In genomic region chr6:25942561-25943147, GRCh38 we compare ENCODE assay signal across 9 cellular contexts. TPM values are rescaled to one million over a fixed set of nuclear protein-coding genes. Genes with fewer than 3 reads are reported as not detected.
A peak's percentile ranks its signal among the peaks of the same experiment; 100 is the strongest.
DNase-seq lines count a peak whose midpoint lies in the region; ATAC-seq, FAIRE-seq and TF ChIP-seq lines count a peak whose summit lies in the region.
"Had no signal": no experiment of that assay in that cellular context is flagged by ENCODE, and none has a peak within 500 bp of the region (broad histone marks: within the 10 kb centered on the region; RNA-seq: fewer than 3 reads in every experiment).

No MANE protein-coding gene starts in this region.

- DNase-seq in D721Med (ENCODE audit: insufficient read length, low spot score), result no peak
- DNase-seq in HT1080 (ENCODE audit: low read depth), result peak; percentile 37
- peak; percentile 26 for DNase-seq in RCC 7860 (ENCODE audit: low spot score)
- DNase-seq in fibroblast of gingiva (ENCODE audit: low read depth), result peak; percentile 62
- no peak for DNase-seq in smooth muscle cell (lab: John Stamatoyannopoulos, UW; ENCODE audit: unreplicated experiment)
- DNase-seq in stimulated activated CD4-positive, alpha-beta T cell treated with anti-CD3 and anti-CD28 coated beads, Interleukin-1b, Interleukin-23, amount 100 ng/mL, for 48 hours, result no peak
- no peak for DNase-seq in esophagus squamous epithelium (lab: John Stamatoyannopoulos, UW)

- H3K27ac ChIP-seq in smooth muscle cell (ENCODE audit: low read depth) (no peak overlapping the region), esophagus squamous epithelium (no peak overlapping the region)
- H3K27ac ChIP-seq: SJSA1 had no signal

- ATAC-seq in GM21576 (IDR thresholded peaks at IDR 0.05; ENCODE audit: unreplicated experiment), result no peak

- intact Hi-C loops in esophagus squamous epithelium (cut with DNase I), result no loop called here

- TF ChIP-seq CTCF in D721Med (IDR thresholded peaks at IDR 0.05; ENCODE audit: insufficient read depth, missing control alignments), result peak; percentile 63
- peak; percentile 55 for TF ChIP-seq CTCF in smooth muscle cell (IDR thresholded peaks at IDR 0.05; ENCODE audit: borderline replicate concordance, insufficient read depth, poor library complexity, severe bottlenecking)
- peak in 2 of 6 experiments; percentile 14 to 38 for TF ChIP-seq CTCF in esophagus squamous epithelium (IDR thresholded peaks at IDR 0.05)

- no peaks in the 10 kb centered on the region for H3K36me3 ChIP-seq in smooth muscle cell (ENCODE audit: low read depth)
- H3K36me3 ChIP-seq in esophagus squamous epithelium, result no peaks in the 10 kb centered on the region
- H3K36me3 ChIP-seq: SJSA1 had no signal

- no peaks in the 10 kb centered on the region for H3K4me1 ChIP-seq in smooth muscle cell (ENCODE audit: low read depth)
- H3K4me1 ChIP-seq in esophagus squamous epithelium, result no peaks in the 10 kb centered on the region
- H3K4me1 ChIP-seq: SJSA1 had no signal

- no peaks in the 10 kb centered on the region for H3F3A ChIP-seq in smooth muscle cell (ENCODE audit: low read depth)

- H3K9ac ChIP-seq in smooth muscle cell (ENCODE audit: low read depth), result no peak overlapping the region

- H3K4me3 ChIP-seq in smooth muscle cell, result no peak overlapping the region
- no peak overlapping the region for H3K4me3 ChIP-seq in esophagus squamous epithelium
- H3K4me3 ChIP-seq: SJSA1 had no signal

- H2AFZ ChIP-seq in smooth muscle cell (ENCODE audit: low read depth), result no peak overlapping the region

- no peaks in the 10 kb centered on the region for H4K20me1 ChIP-seq in smooth muscle cell (ENCODE audit: low read depth)

- FAIRE-seq in D721Med (lab: Jason Lieb, UNC) (peak; percentile 51), RCC 7860 (lab: Jason Lieb, UNC) (peak; percentile 40)

- no peak overlapping the region for H3K4me2 ChIP-seq in smooth muscle cell

- WGBS in smooth muscle cell (ENCODE audit: low lambda C conversion rate), result 38% methylated on average over 3 of the region's 3 CpGs
- WGBS in esophagus squamous epithelium, 2 donors, result 33 to 34% methylated on average over 3 of the region's 3 CpGs

- TF ChIP-seq POLR2A in esophagus squamous epithelium (IDR thresholded peaks at IDR 0.05), result no peak

- no peaks in the 10 kb centered on the region for H3K79me2 ChIP-seq in smooth muscle cell (ENCODE audit: low read depth)

- H3K27me3 ChIP-seq in smooth muscle cell (ENCODE audit: low read depth) (no peaks in the 10 kb centered on the region), esophagus squamous epithelium (no peaks in the 10 kb centered on the region)
- H3K27me3 ChIP-seq: SJSA1 had no signal

- H3K9me3 ChIP-seq in smooth muscle cell (replicated peaks; ENCODE audit: low read depth), result no peaks in the 10 kb centered on the region
- no peaks in the 10 kb centered on the region for H3K9me3 ChIP-seq in esophagus squamous epithelium

RNA-seq across cellular contexts. Expression of gene SLC17A2, which starts 12.2 kb away (rescaled TPM):
- total RNA-seq in HT1080 (2014; rRNA removed; shearing (Covaris generic)), result not detected in 2 replicates
- not detected in 2 replicates for polyA plus RNA-seq in HT1080 (2015; cell fraction: cytosol; rRNA removed)
- polyA plus RNA-seq in HT1080 (2015; cell fraction: nucleus; rRNA removed), result not detected in 2 replicates
- total RNA-seq in smooth muscle cell, result not detected in 2 replicates
- polyA plus RNA-seq in smooth muscle cell, result not detected in 2 replicates
- total RNA-seq in esophagus squamous epithelium, result not detected
- total RNA-seq: SJSA1 had no signal

RNA-seq across cellular contexts. Expression of gene TRIM38, which starts 19.9 kb away (rescaled TPM):
- total RNA-seq in HT1080 (2014; rRNA removed; shearing (Covaris generic)), result 3.8 and 4.3 TPM in 2 replicates
- 5.0 and 5.3 TPM in 2 replicates for polyA plus RNA-seq in HT1080 (2015; cell fraction: cytosol; rRNA removed)
- 12.6 and 13.7 TPM in 2 replicates for polyA plus RNA-seq in HT1080 (2015; cell fraction: nucleus; rRNA removed)
- total RNA-seq in smooth muscle cell (9.1 and 9.8 TPM in 2 replicates), esophagus squamous epithelium (1 to 10 TPM; 7.7 to 9.0 (median 8.5) TPM)
- 6.1 and 7.2 TPM in 2 replicates for polyA plus RNA-seq in smooth muscle cell

Comparison
In these comparisons a context has a peak if more than half of its experiments do, and no peak if none do; other contexts are left out.
1. DNase-seq: peak in HT1080 (single experiment), RCC 7860 (single experiment) and fibroblast of gingiva (single experiment); none in D721Med (single experiment), smooth muscle cell (single experiment), stimulated activated CD4-positive, alpha-beta T cell treated with anti-CD3 and anti-CD28 coated beads, Interleukin-1b, Interleukin-23, amount 100 ng/mL, for 48 hours (single experiment) and esophagus squamous epithelium (single experiment).